In the genomic region with DNA sequence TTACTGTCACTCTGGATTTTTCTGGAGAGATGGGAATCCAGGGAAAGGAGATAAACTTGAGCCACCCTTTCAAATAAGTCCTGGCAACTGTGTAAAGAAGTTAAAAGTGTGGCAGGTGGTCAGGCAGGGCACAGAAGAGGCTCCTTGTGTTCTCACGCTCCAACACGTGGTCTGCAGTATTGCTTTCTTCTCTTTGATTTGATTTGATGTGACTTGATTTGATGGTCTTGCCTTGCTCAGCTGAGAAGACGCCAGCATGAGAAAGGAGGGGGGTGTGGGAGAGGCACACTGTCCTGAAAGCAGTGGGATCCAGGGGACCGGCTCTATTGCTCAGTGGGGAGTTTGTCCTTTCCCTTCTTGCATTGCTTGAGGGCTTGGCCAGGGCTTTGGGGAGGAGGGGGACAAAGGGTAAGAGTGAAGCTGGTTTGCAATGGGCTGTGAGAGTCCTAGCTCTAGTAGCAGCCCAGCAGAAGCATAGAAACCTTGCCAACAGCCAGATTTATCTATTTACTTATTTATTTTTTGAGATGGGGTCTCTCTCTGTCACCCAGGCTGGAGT, we compare ENCODE assay signal across 1 cellular context.
TF ChIP-seq lines count a peak whose summit lies in the region.

No MANE protein-coding gene starts in this region.

TF ChIP-seq in H1, 55 proteins besides CTCF, POLR2A, EP300 and RAD21 (continued from another document):
- TF ChIP-seq, protein P1, sequence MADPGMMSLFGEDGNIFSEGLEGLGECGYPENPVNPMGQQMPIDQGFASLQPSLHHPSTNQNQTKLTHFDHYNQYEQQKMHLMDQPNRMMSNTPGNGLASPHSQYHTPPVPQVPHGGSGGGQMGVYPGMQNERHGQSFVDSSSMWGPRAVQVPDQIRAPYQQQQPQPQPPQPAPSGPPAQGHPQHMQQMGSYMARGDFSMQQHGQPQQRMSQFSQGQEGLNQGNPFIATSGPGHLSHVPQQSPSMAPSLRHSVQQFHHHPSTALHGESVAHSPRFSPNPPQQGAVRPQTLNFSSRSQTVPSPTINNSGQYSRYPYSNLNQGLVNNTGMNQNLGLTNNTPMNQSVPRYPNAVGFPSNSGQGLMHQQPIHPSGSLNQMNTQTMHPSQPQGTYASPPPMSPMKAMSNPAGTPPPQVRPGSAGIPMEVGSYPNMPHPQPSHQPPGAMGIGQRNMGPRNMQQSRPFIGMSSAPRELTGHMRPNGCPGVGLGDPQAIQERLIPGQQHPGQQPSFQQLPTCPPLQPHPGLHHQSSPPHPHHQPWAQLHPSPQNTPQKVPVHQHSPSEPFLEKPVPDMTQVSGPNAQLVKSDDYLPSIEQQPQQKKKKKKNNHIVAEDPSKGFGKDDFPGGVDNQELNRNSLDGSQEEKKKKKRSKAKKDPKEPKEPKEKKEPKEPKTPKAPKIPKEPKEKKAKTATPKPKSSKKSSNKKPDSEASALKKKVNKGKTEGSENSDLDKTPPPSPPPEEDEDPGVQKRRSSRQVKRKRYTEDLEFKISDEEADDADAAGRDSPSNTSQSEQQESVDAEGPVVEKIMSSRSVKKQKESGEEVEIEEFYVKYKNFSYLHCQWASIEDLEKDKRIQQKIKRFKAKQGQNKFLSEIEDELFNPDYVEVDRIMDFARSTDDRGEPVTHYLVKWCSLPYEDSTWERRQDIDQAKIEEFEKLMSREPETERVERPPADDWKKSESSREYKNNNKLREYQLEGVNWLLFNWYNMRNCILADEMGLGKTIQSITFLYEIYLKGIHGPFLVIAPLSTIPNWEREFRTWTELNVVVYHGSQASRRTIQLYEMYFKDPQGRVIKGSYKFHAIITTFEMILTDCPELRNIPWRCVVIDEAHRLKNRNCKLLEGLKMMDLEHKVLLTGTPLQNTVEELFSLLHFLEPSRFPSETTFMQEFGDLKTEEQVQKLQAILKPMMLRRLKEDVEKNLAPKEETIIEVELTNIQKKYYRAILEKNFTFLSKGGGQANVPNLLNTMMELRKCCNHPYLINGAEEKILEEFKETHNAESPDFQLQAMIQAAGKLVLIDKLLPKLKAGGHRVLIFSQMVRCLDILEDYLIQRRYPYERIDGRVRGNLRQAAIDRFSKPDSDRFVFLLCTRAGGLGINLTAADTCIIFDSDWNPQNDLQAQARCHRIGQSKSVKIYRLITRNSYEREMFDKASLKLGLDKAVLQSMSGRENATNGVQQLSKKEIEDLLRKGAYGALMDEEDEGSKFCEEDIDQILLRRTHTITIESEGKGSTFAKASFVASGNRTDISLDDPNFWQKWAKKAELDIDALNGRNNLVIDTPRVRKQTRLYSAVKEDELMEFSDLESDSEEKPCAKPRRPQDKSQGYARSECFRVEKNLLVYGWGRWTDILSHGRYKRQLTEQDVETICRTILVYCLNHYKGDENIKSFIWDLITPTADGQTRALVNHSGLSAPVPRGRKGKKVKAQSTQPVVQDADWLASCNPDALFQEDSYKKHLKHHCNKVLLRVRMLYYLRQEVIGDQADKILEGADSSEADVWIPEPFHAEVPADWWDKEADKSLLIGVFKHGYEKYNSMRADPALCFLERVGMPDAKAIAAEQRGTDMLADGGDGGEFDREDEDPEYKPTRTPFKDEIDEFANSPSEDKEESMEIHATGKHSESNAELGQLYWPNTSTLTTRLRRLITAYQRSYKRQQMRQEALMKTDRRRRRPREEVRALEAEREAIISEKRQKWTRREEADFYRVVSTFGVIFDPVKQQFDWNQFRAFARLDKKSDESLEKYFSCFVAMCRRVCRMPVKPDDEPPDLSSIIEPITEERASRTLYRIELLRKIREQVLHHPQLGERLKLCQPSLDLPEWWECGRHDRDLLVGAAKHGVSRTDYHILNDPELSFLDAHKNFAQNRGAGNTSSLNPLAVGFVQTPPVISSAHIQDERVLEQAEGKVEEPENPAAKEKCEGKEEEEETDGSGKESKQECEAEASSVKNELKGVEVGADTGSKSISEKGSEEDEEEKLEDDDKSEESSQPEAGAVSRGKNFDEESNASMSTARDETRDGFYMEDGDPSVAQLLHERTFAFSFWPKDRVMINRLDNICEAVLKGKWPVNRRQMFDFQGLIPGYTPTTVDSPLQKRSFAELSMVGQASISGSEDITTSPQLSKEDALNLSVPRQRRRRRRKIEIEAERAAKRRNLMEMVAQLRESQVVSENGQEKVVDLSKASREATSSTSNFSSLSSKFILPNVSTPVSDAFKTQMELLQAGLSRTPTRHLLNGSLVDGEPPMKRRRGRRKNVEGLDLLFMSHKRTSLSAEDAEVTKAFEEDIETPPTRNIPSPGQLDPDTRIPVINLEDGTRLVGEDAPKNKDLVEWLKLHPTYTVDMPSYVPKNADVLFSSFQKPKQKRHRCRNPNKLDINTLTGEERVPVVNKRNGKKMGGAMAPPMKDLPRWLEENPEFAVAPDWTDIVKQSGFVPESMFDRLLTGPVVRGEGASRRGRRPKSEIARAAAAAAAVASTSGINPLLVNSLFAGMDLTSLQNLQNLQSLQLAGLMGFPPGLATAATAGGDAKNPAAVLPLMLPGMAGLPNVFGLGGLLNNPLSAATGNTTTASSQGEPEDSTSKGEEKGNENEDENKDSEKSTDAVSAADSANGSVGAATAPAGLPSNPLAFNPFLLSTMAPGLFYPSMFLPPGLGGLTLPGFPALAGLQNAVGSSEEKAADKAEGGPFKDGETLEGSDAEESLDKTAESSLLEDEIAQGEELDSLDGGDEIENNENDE (IDR thresholded peaks at IDR 0.05; ENCODE audit: insufficient replicate concordance, low read length) = no peak
- TF ChIP-seq RFX5 (IDR thresholded peaks at IDR 0.05; ENCODE audit: borderline replicate concordance, low read depth, low read length) = no peak
- TF ChIP-seq SUZ12 (IDR thresholded peaks at IDR 0.05; ENCODE audit: low read length) = no peak
- TF ChIP-seq, protein P2, sequence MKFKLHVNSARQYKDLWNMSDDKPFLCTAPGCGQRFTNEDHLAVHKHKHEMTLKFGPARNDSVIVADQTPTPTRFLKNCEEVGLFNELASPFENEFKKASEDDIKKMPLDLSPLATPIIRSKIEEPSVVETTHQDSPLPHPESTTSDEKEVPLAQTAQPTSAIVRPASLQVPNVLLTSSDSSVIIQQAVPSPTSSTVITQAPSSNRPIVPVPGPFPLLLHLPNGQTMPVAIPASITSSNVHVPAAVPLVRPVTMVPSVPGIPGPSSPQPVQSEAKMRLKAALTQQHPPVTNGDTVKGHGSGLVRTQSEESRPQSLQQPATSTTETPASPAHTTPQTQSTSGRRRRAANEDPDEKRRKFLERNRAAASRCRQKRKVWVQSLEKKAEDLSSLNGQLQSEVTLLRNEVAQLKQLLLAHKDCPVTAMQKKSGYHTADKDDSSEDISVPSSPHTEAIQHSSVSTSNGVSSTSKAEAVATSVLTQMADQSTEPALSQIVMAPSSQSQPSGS (IDR thresholded peaks at IDR 0.05; ENCODE audit: low read length) = no peak
- no peak for TF ChIP-seq CBX8 (IDR thresholded peaks at IDR 0.05; ENCODE audit: borderline replicate concordance, low read depth, low read length)
- TF ChIP-seq GABPA (IDR thresholded peaks at IDR 0.05; ENCODE audit: borderline replicate concordance, insufficient read depth, low read length) = no peak
- TF ChIP-seq EGR1 (IDR thresholded peaks at IDR 0.05; ENCODE audit: borderline replicate concordance, low read depth, low read length) = no peak
